Comparison of ENCODE assay signal across 11 cellular contexts in genomic region chr14:20429801-20430669, GRCh38. TPM values are rescaled to one million over a fixed set of nuclear protein-coding genes. Genes with fewer than 3 reads are reported as not detected.
A peak's percentile ranks its signal among the peaks of the same experiment; 100 is the strongest.
DNase-seq lines count a peak whose midpoint lies in the region; ATAC-seq and TF ChIP-seq lines count a peak whose summit lies in the region.
"Had no signal": no experiment of that assay in that cellular context is flagged by ENCODE, and none has a peak within 500 bp of the region (broad histone marks: within the 10 kb centered on the region; RNA-seq: fewer than 3 reads in every experiment).

No MANE protein-coding gene starts in this region.

- ATAC-seq in left lung (peak; percentile 68), HG02852 (IDR thresholded peaks at IDR 0.05; ENCODE audit: unreplicated experiment) (no peak)

- H3K9me3 ChIP-seq in left lung, result no peaks in the 10 kb centered on the region

- peaks cover 0 to 4% of the 10 kb centered on the region in 2 donors for H3K27me3 ChIP-seq in left lung

- peaks cover 32% of the 10 kb centered on the region for H3K4me1 Mint-ChIP-seq in activated CD4-positive, alpha-beta T cell treated with anti-CD3 and anti-CD28 coated beads, Interleukin-2, amount 10 ng/mL, durations not matched to agents 7 days and 5 days
- peaks cover 21% of the 10 kb centered on the region for H3K4me1 Mint-ChIP-seq in activated T-helper 2 cell treated with anti-CD3 and anti-CD28 coated beads, Interferon-gamma antibody, Interleukin-2, Interleukin-4, amounts not matched to agents 10 μg/mL and 5 μg/mL and 100 μg/mL, durations not matched to agents 14 hours and 24 hours and 36 hours (ENCODE audit: low read depth)

- TF ChIP-seq CTCF in left lung (IDR thresholded peaks at IDR 0.05), result no peak

- no peaks in the 10 kb centered on the region for H3K36me3 ChIP-seq in left lung

- CTCF ChIA-PET in activated CD4-positive, alpha-beta T cell treated with anti-CD3 and anti-CD28 coated beads, Interleukin-2, amount 10 ng/mL, durations not matched to agents 7 days and 5 days (lab: Charles Lee), result interaction anchor here (0.6 to 2.4 kb wide), 3 partner anchors 14 to 58 kb away, joined by 3 to 7 read pairs (median 7); partner anchors contain the start of gene APEX1

- no peak overlapping the region for H3K4me3 Mint-ChIP-seq in activated CD4-positive, alpha-beta T cell treated with anti-CD3 and anti-CD28 coated beads, Interleukin-2, amount 10 ng/mL, durations not matched to agents 7 days and 5 days
- H3K4me3 Mint-ChIP-seq in activated T-helper 2 cell treated with anti-CD3 and anti-CD28 coated beads, Interferon-gamma antibody, Interleukin-2, Interleukin-4, amounts not matched to agents 10 μg/mL and 5 μg/mL and 100 μg/mL, durations not matched to agents 14 hours and 24 hours and 36 hours (ENCODE audit: low read depth), result no peak overlapping the region

- H3K27ac Mint-ChIP-seq in activated CD4-positive, alpha-beta T cell treated with anti-CD3 and anti-CD28 coated beads, Interleukin-2, amount 10 ng/mL, durations not matched to agents 7 days and 5 days, result peak overlapping the region; percentile 82
- H3K27ac Mint-ChIP-seq in activated T-helper 2 cell treated with anti-CD3 and anti-CD28 coated beads, Interferon-gamma antibody, Interleukin-2, Interleukin-4, amounts not matched to agents 10 μg/mL and 5 μg/mL and 100 μg/mL, durations not matched to agents 14 hours and 24 hours and 36 hours, result no peak overlapping the region

- H3K27ac ChIP-seq in left lung, result no peak overlapping the region
- H3K27ac ChIP-seq in substantia nigra (ENCODE audit: low read depth, low read length, poor library complexity, severe bottlenecking), result peak overlapping the region; percentile 53

- H3K27me3 Mint-ChIP-seq in activated CD4-positive, alpha-beta T cell treated with anti-CD3 and anti-CD28 coated beads, Interleukin-2, amount 10 ng/mL, durations not matched to agents 7 days and 5 days, result no peaks in the 10 kb centered on the region
- H3K27me3 Mint-ChIP-seq in activated T-helper 2 cell treated with anti-CD3 and anti-CD28 coated beads, Interferon-gamma antibody, Interleukin-2, Interleukin-4, amounts not matched to agents 10 μg/mL and 5 μg/mL and 100 μg/mL, durations not matched to agents 14 hours and 24 hours and 36 hours (ENCODE audit: low read depth), result no peaks in the 10 kb centered on the region

- no peak for DNase-seq in activated CD4-positive, alpha-beta T cell treated with anti-CD3 and anti-CD28 coated beads, Interleukin-2, amount 10 ng/mL, durations not matched to agents 7 days and 5 days
- no peak for DNase-seq in activated CD4-positive, alpha-beta T cell treated with anti-CD3 and anti-CD28 coated beads, Interleukin-2, amount 50 U/mL, for 1 hour
- peak; percentile 23 for DNase-seq in activated CD8-positive, alpha-beta memory T cell treated with anti-CD3 and anti-CD28 coated beads, Interleukin-2, amount 50 U/mL, for 4 hours
- DNase-seq in left lung, result no peak
- DNase-seq in substantia nigra (lab: John Stamatoyannopoulos, UW), result peak in 29 of 49 donors; percentile 8 to 93 (median 37)
- no peak for DNase-seq in activated T-helper 2 cell treated with anti-CD3 and anti-CD28 coated beads, Interferon-gamma antibody, Interleukin-2, Interleukin-4, amounts not matched to agents 10 μg/mL and 5 μg/mL and 100 μg/mL, durations not matched to agents 14 hours and 24 hours and 36 hours (ENCODE audit: low spot score)
- DNase-seq in pons (ENCODE audit: low spot score), result no peak
- DNase-seq: central memory CD4-positive, alpha-beta T cell; NCI-H524 had no signal

- intact Hi-C loops in left lung (cut with DNase I), result no loop called here
- intact Hi-C loops in activated T-helper 2 cell treated with anti-CD3 and anti-CD28 coated beads, Interferon-gamma antibody, Interleukin-2, Interleukin-4, amounts not matched to agents 10 μg/mL and 5 μg/mL and 100 μg/mL, durations not matched to agents 14 hours and 24 hours and 36 hours (cut with micrococcal nuclease), result loop anchor here (2.0 kb wide), 1 partner anchor 15 kb away; no protein-coding TSS in a partner anchor

- peaks cover 7 to 20% of the 10 kb centered on the region in 2 donors for H3K4me1 ChIP-seq in left lung

- no peaks in the 10 kb centered on the region for H3K9me3 Mint-ChIP-seq in activated CD4-positive, alpha-beta T cell treated with anti-CD3 and anti-CD28 coated beads, Interleukin-2, amount 10 ng/mL, durations not matched to agents 7 days and 5 days
- H3K9me3 Mint-ChIP-seq in activated T-helper 2 cell treated with anti-CD3 and anti-CD28 coated beads, Interferon-gamma antibody, Interleukin-2, Interleukin-4, amounts not matched to agents 10 μg/mL and 5 μg/mL and 100 μg/mL, durations not matched to agents 14 hours and 24 hours and 36 hours, result no peaks in the 10 kb centered on the region

- POLR2A ChIA-PET in activated CD4-positive, alpha-beta T cell treated with anti-CD3 and anti-CD28 coated beads, Interleukin-2, amount 10 ng/mL, durations not matched to agents 7 days and 5 days (lab: Charles Lee), result no interaction called here

- no peak overlapping the region for H3K4me3 ChIP-seq in left lung

- no peaks in the 10 kb centered on the region for H3K36me3 Mint-ChIP-seq in activated CD4-positive, alpha-beta T cell treated with anti-CD3 and anti-CD28 coated beads, Interleukin-2, amount 10 ng/mL, durations not matched to agents 7 days and 5 days (ENCODE audit: low read depth)
- no peaks in the 10 kb centered on the region for H3K36me3 Mint-ChIP-seq in activated T-helper 2 cell treated with anti-CD3 and anti-CD28 coated beads, Interferon-gamma antibody, Interleukin-2, Interleukin-4, amounts not matched to agents 10 μg/mL and 5 μg/mL and 100 μg/mL, durations not matched to agents 14 hours and 24 hours and 36 hours (ENCODE audit: low read depth)

RNA-seq across cellular contexts. Expression of gene KLHL33, which starts 5.9 kb away (rescaled TPM):
- under 1 TPM; 0.15 to 0.17 TPM for total RNA-seq in activated CD4-positive, alpha-beta T cell treated with anti-CD3 and anti-CD28 coated beads, Interleukin-2, amount 10 ng/mL, durations not matched to agents 7 days and 5 days
- under 1 TPM; 0.20 to 0.31 TPM for total RNA-seq in left lung
- total RNA-seq in activated T-helper 2 cell treated with anti-CD3 and anti-CD28 coated beads, Interferon-gamma antibody, Interleukin-2, Interleukin-4, amounts not matched to agents 10 μg/mL and 5 μg/mL and 100 μg/mL, durations not matched to agents 14 hours and 24 hours and 36 hours, result 0.07 TPM in 1 of 2 replicates, not detected in the other
- total RNA-seq: SK-MEL-5 had no signal

RNA-seq across cellular contexts. Expression of gene TEP1, which starts 16.7 kb away (rescaled TPM):
- 10 to 100 TPM; 38.1 to 42.9 TPM for total RNA-seq in activated CD4-positive, alpha-beta T cell treated with anti-CD3 and anti-CD28 coated beads, Interleukin-2, amount 10 ng/mL, durations not matched to agents 7 days and 5 days
- 10 to 100 TPM; 50.8 to 57.0 TPM for total RNA-seq in left lung
- 32.7 and 33.6 TPM in 2 replicates for total RNA-seq in activated T-helper 2 cell treated with anti-CD3 and anti-CD28 coated beads, Interferon-gamma antibody, Interleukin-2, Interleukin-4, amounts not matched to agents 10 μg/mL and 5 μg/mL and 100 μg/mL, durations not matched to agents 14 hours and 24 hours and 36 hours

RNA-seq across cellular contexts. Expression of gene OSGEP, which starts 24.6 kb away (rescaled TPM):
- total RNA-seq in activated CD4-positive, alpha-beta T cell treated with anti-CD3 and anti-CD28 coated beads, Interleukin-2, amount 10 ng/mL, durations not matched to agents 7 days and 5 days, result 10 to 100 TPM; 58.5 to 59.8 TPM
- 10 to 100 TPM; 29.0 to 37.9 TPM for total RNA-seq in left lung
- total RNA-seq in activated T-helper 2 cell treated with anti-CD3 and anti-CD28 coated beads, Interferon-gamma antibody, Interleukin-2, Interleukin-4, amounts not matched to agents 10 μg/mL and 5 μg/mL and 100 μg/mL, durations not matched to agents 14 hours and 24 hours and 36 hours, result 66.0 and 66.5 TPM in 2 replicates

RNA-seq across cellular contexts. Expression of gene APEX1, which starts 25.0 kb away (rescaled TPM):
- 100 to 1,000 TPM; 131 to 144 TPM for total RNA-seq in activated CD4-positive, alpha-beta T cell treated with anti-CD3 and anti-CD28 coated beads, Interleukin-2, amount 10 ng/mL, durations not matched to agents 7 days and 5 days
- total RNA-seq in left lung, result 100 to 1,000 TPM; 115 to 138 TPM
- total RNA-seq in activated T-helper 2 cell treated with anti-CD3 and anti-CD28 coated beads, Interferon-gamma antibody, Interleukin-2, Interleukin-4, amounts not matched to agents 10 μg/mL and 5 μg/mL and 100 μg/mL, durations not matched to agents 14 hours and 24 hours and 36 hours, result 217 and 228 TPM in 2 replicates

RNA-seq across cellular contexts. Expression of gene PIP4P1, which starts 31.2 kb away (rescaled TPM):
- 10 to 100 TPM; 33.9 to 40.8 TPM for total RNA-seq in activated CD4-positive, alpha-beta T cell treated with anti-CD3 and anti-CD28 coated beads, Interleukin-2, amount 10 ng/mL, durations not matched to agents 7 days and 5 days
- total RNA-seq in left lung, result 10 to 100 TPM; 24.9 to 40.3 TPM
- 28.2 and 33.7 TPM in 2 replicates for total RNA-seq in activated T-helper 2 cell treated with anti-CD3 and anti-CD28 coated beads, Interferon-gamma antibody, Interleukin-2, Interleukin-4, amounts not matched to agents 10 μg/mL and 5 μg/mL and 100 μg/mL, durations not matched to agents 14 hours and 24 hours and 36 hours

Comparison
In these comparisons a context has a peak if more than half of its experiments do, and no peak if none do; other contexts are left out.
1. DNase-seq: peak in activated CD8-positive, alpha-beta memory T cell treated with anti-CD3 and anti-CD28 coated beads, Interleukin-2, amount 50 U/mL, for 4 hours (single experiment) and substantia nigra (29 of 49); none in activated CD4-positive, alpha-beta T cell treated with anti-CD3 and anti-CD28 coated beads, Interleukin-2, amount 10 ng/mL, durations not matched to agents 7 days and 5 days (single experiment), activated CD4-positive, alpha-beta T cell treated with anti-CD3 and anti-CD28 coated beads, Interleukin-2, amount 50 U/mL, for 1 hour (single experiment), left lung (0 of 2), activated T-helper 2 cell treated with anti-CD3 and anti-CD28 coated beads, Interferon-gamma antibody, Interleukin-2, Interleukin-4, amounts not matched to agents 10 μg/mL and 5 μg/mL and 100 μg/mL, durations not matched to agents 14 hours and 24 hours and 36 hours (single experiment) and pons (single experiment).